ENCODE assay signal across 16 cellular contexts in the genomic region with DNA sequence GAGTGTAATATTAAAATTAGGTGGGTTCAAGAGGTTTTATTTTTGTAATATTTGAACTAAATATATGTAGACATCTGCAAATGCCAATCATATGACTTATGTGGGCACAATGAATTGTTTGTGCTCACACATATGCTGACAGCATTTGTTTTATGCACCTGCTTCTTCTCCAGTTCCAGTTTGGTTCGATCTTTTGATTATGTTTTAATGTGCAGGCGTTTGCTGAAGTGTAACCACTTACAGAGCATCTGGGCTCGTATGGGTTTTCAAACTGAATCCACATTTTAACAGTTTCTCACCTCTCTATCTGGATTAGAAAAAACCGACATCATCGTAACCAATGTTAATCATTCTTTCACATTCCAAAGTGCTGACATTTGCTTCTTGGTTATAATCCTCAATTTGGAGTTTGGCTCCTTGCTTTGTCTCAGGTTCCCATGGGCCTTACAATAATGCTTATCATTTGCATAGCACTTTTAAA.
DNase-seq lines count a peak whose midpoint lies in the region; ATAC-seq, FAIRE-seq and TF ChIP-seq lines count a peak whose summit lies in the region.
"Had no signal": no experiment of that assay in that cellular context is flagged by ENCODE, and none has a peak within 500 bp of the region (broad histone marks: within the 10 kb centered on the region; RNA-seq: fewer than 3 reads in every experiment).

No MANE protein-coding gene starts in this region.

- H3K4me1 ChIP-seq in astrocyte (ENCODE audit: insufficient read depth, low read length): peaks cover 6% of the 10 kb centered on the region
- H3K4me1 ChIP-seq: left lung had no signal

- no peak overlapping the region for H3K4me3 Mint-ChIP-seq in astrocyte (ENCODE audit: unreplicated experiment)
- H3K4me3 Mint-ChIP-seq: activated CD4-positive, alpha-beta T cell treated with anti-CD3 and anti-CD28 coated beads, Interleukin-2, amount 10 ng/mL, durations not matched to agents 24 days and 14 days; activated naive CD4-positive, alpha-beta T cell treated with anti-CD3 and anti-CD28 coated beads for 36 hours had no signal

- peak; percentile 11 for DNase-seq in NCI-H345 (lab: John Stamatoyannopoulos, UW)
- DNase-seq in NCI-H345 treated with DMSO at 0.1 percent for 48 hours (lab: John Stamatoyannopoulos, UW; ENCODE audit: unreplicated experiment): no peak
- DNase-seq in NCI-H2107 treated with DMSO at 0.1 percent for 48 hours (lab: John Stamatoyannopoulos, UW; ENCODE audit: unreplicated experiment): peak; percentile 90
- peak; percentile 30 for DNase-seq in astrocyte (ENCODE audit: low read depth)
- DNase-seq in retinal pigment epithelial cell (ENCODE audit: low read depth): peak; percentile 60
- DNase-seq in stimulated activated CD4-positive, alpha-beta T cell treated with anti-CD3 and anti-CD28 coated beads, Interleukin-12 subunit alpha, Interleukin-12 subunit beta, amount 100 ng/mL, for 4 hours: no peak
- no peak for DNase-seq in DMS79 (lab: John Stamatoyannopoulos, UW)
- DNase-seq: activated CD4-positive, alpha-beta T cell treated with anti-CD3 and anti-CD28 coated beads, Interleukin-2, amount 10 ng/mL, durations not matched to agents 24 days and 14 days; activated naive CD4-positive, alpha-beta T cell treated with anti-CD3 and anti-CD28 coated beads for 36 hours; foreskin melanocyte; left lung; NCI-H69; stimulated activated CD4-positive, alpha-beta T cell treated with anti-CD3 and anti-CD28 coated beads, Interleukin-4, amount 100 ng/mL, for 24 hours; substantia nigra had no signal

- no peaks in the 10 kb centered on the region for H3K36me3 Mint-ChIP-seq in astrocyte (ENCODE audit: low read depth, unreplicated experiment)

- FAIRE-seq in astrocyte (lab: Jason Lieb, UNC): no peak

- ATAC-seq in GM19351 (IDR thresholded peaks at IDR 0.05; ENCODE audit: unreplicated experiment): no peak
- ATAC-seq: left lung had no signal

- TF ChIP-seq CTCF in astrocyte (IDR thresholded peaks at IDR 0.05; ENCODE audit: insufficient read depth, low read depth, low read length) (no peak), retinal pigment epithelial cell (conservative IDR thresholded peaks at IDR 0.05; ENCODE audit: low read depth, low read length) (no peak)

- peaks cover 2% of the 10 kb centered on the region for H3K9me3 ChIP-seq in astrocyte (ENCODE audit: insufficient read depth, low read depth, low read length)
- H3K9me3 ChIP-seq: left lung had no signal

- H3K9ac ChIP-seq in astrocyte (ENCODE audit: low read length): no peak overlapping the region

- peaks cover 5% of the 10 kb centered on the region for H3K9me3 Mint-ChIP-seq in astrocyte (ENCODE audit: unreplicated experiment)
- H3K9me3 Mint-ChIP-seq: activated CD4-positive, alpha-beta T cell treated with anti-CD3 and anti-CD28 coated beads, Interleukin-2, amount 10 ng/mL, durations not matched to agents 24 days and 14 days; activated naive CD4-positive, alpha-beta T cell treated with anti-CD3 and anti-CD28 coated beads for 36 hours had no signal

- no peak overlapping the region for H3K27ac Mint-ChIP-seq in astrocyte (ENCODE audit: unreplicated experiment)
- H3K27ac Mint-ChIP-seq: activated CD4-positive, alpha-beta T cell treated with anti-CD3 and anti-CD28 coated beads, Interleukin-2, amount 10 ng/mL, durations not matched to agents 24 days and 14 days; activated naive CD4-positive, alpha-beta T cell treated with anti-CD3 and anti-CD28 coated beads for 36 hours had no signal

- H3K27me3 Mint-ChIP-seq in astrocyte (ENCODE audit: low read depth, unreplicated experiment): peaks cover 16% of the 10 kb centered on the region

- H3K4me3 ChIP-seq in astrocyte (ENCODE audit: insufficient read depth, low read depth, low read length): no peak overlapping the region
- no peak overlapping the region for H3K4me3 ChIP-seq in retinal pigment epithelial cell (ENCODE audit: low read length)
- H3K4me3 ChIP-seq: left lung had no signal

- no peaks in the 10 kb centered on the region for H3K36me3 ChIP-seq in astrocyte (ENCODE audit: insufficient read depth, low read length)
- H3K36me3 ChIP-seq: left lung had no signal

- peaks cover 8% of the 10 kb centered on the region for H3K4me1 Mint-ChIP-seq in astrocyte (ENCODE audit: low read depth, unreplicated experiment)

- H3K27me3 ChIP-seq in astrocyte (ENCODE audit: insufficient read depth, low read length): peaks cover 27% of the 10 kb centered on the region
- H3K27me3 ChIP-seq: left lung had no signal

- peak overlapping the region; percentile 17 for H3K4me2 ChIP-seq in astrocyte (ENCODE audit: low read length)

- H3K79me2 ChIP-seq in astrocyte (ENCODE audit: insufficient read depth, low read length): no peaks in the 10 kb centered on the region

- no peaks in the 10 kb centered on the region for H4K20me1 ChIP-seq in astrocyte (ENCODE audit: insufficient read depth, low read length)

- peak overlapping the region; percentile 8 for H3K27ac ChIP-seq in astrocyte (ENCODE audit: low read depth, low read length)
- H3K27ac ChIP-seq: epithelial cell of prostate, left lung had no signal

- H2AFZ ChIP-seq in astrocyte (ENCODE audit: low read depth, low read length): no peak overlapping the region

Comparison
In these comparisons a context has a peak if more than half of its experiments do, and no peak if none do; other contexts are left out.
1. DNase-seq: peak in NCI-H345 (single experiment), NCI-H2107 treated with DMSO at 0.1 percent for 48 hours (single experiment), astrocyte (single experiment) and retinal pigment epithelial cell (single experiment); none in NCI-H345 treated with DMSO at 0.1 percent for 48 hours (single experiment), stimulated activated CD4-positive, alpha-beta T cell treated with anti-CD3 and anti-CD28 coated beads, Interleukin-12 subunit alpha, Interleukin-12 subunit beta, amount 100 ng/mL, for 4 hours (single experiment) and DMS79 (single experiment).